ENCODE assay signal across 26 cellular contexts in the genomic region with DNA sequence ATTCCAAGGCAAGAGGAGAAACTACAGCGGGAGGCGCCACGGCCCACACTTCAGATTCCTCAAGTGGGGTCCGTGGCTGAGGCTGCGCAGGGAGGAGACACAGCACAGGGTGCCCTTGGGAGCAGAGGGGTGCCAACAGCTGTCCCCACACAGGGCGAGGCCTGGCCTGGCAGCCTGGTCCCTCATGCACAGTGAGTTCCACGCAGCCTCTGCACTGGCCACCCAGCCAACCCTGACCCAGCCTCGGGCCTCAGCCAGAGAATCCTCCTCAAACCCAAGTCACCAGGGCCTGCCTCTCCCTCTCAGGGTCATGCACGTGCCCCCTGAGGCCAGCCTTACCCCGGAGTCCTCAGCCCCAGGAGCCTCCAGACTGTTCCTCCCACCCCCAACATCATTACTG. TPM values are rescaled to one million over a fixed set of nuclear protein-coding genes. Genes with fewer than 3 reads are reported as not detected.
DNase-seq lines count a peak whose midpoint lies in the region; ATAC-seq and TF ChIP-seq lines count a peak whose summit lies in the region.
"Had no signal": no experiment of that assay in that cellular context is flagged by ENCODE, and none has a peak within 500 bp of the region (broad histone marks: within the 10 kb centered on the region; RNA-seq: fewer than 3 reads in every experiment).

No MANE protein-coding gene starts in this region.

- CTCF ChIA-PET in activated naive CD4-positive, alpha-beta T cell treated with anti-CD3 and anti-CD28 coated beads, Interleukin-2, amount 10 ng/mL, durations not matched to agents 7 days and 5 days (lab: Charles Lee): no interaction called here
- CTCF ChIA-PET in naive thymus-derived CD4-positive, alpha-beta T cell (lab: Charles Lee): no interaction called here

- H3K27me3 Mint-ChIP-seq in activated naive CD4-positive, alpha-beta T cell treated with anti-CD3 and anti-CD28 coated beads, Interleukin-2, amount 10 ng/mL, durations not matched to agents 7 days and 5 days: no peaks in the 10 kb centered on the region
- H3K27me3 Mint-ChIP-seq in chondrocyte (ENCODE audit: low read depth): no peaks in the 10 kb centered on the region
- H3K27me3 Mint-ChIP-seq in naive thymus-derived CD4-positive, alpha-beta T cell: no peaks in the 10 kb centered on the region
- H3K27me3 Mint-ChIP-seq: activated CD4-positive, alpha-beta T cell treated with anti-CD3 and anti-CD28 coated beads for 36 hours; activated naive CD4-positive, alpha-beta T cell treated with anti-CD3 and anti-CD28 coated beads, Interleukin-2, amount 50 U/mL, for 24 hours; natural killer cell treated with Interleukin-12 subunit alpha and Interleukin-12 subunit beta and Interleukin-15 and Interleukin-18, amount 100 ng/mL, for 72 hours; type B pancreatic cell had no signal

- no peaks in the 10 kb centered on the region for H3K9me3 ChIP-seq in naive thymus-derived CD4-positive, alpha-beta T cell (ENCODE audit: control insufficient read depth in 2 of 3, low read length in 3 of 3)
- no peaks in the 10 kb centered on the region for H3K9me3 ChIP-seq in tibial artery
- H3K9me3 ChIP-seq: pancreas, stomach had no signal

- POLR2A ChIA-PET in naive thymus-derived CD4-positive, alpha-beta T cell (lab: Charles Lee): no interaction called here

- DNase-seq in activated naive CD4-positive, alpha-beta T cell treated with anti-CD3 and anti-CD28 coated beads, Interleukin-2, amount 50 U/mL, for 72 hours (ENCODE audit: low spot score in 2 of 2): no peak
- DNase-seq in activated naive CD4-positive, alpha-beta T cell treated with anti-CD3 and anti-CD28 coated beads, Interleukin-2, amount 10 ng/mL, durations not matched to agents 7 days and 5 days: no peak
- DNase-seq in chondrocyte (ENCODE audit: low spot score) (peak; percentile 84), tibial artery (peak in 1 of 2 donors; percentile 67), hypothalamus (lab: John Stamatoyannopoulos, UW) (no peak)
- DNase-seq in naive thymus-derived CD4-positive, alpha-beta T cell: no peak
- DNase-seq: 8988T; activated CD4-positive, alpha-beta T cell treated with anti-CD3 and anti-CD28 coated beads for 36 hours; AML-193; cerebellar nuclear complex; DMS79 treated with DMSO at 0.1 percent for 48 hours; effector CD4-positive, alpha-beta T cell; erythroblast; head of caudate nucleus; KBM-7; midbrain; NCI-H1436 treated with DMSO at 0.1 percent for 48 hours; NCI-H510A treated with DMSO at 0.1 percent for 48 hours; stomach; T-helper 1 cell had no signal

- peaks cover 0 to 9% of the 10 kb centered on the region in 2 donors for H3K4me1 ChIP-seq in naive thymus-derived CD4-positive, alpha-beta T cell (ENCODE audit: control insufficient read depth in 2 of 2, insufficient read depth in 2 of 2, low read length in 2 of 2)
- H3K4me1 ChIP-seq in tibial artery: peaks cover 0 to 80% (median 68%) of the 10 kb centered on the region in 4 donors

- no peak overlapping the region for H3K27ac ChIP-seq in naive thymus-derived CD4-positive, alpha-beta T cell (ENCODE audit: low read depth, low read length)
- H3K27ac ChIP-seq in tibial artery: peak overlapping the region; percentile 68 to 87
- H3K27ac ChIP-seq: pancreas, stomach had no signal

- H3K36me3 ChIP-seq in naive thymus-derived CD4-positive, alpha-beta T cell (ENCODE audit: control insufficient read depth in 2 of 3, insufficient read depth in 3 of 3, low read length in 3 of 3): no peaks in the 10 kb centered on the region
- no peaks in the 10 kb centered on the region for H3K36me3 ChIP-seq in tibial artery
- H3K36me3 ChIP-seq: pancreas, stomach had no signal

- no peaks in the 10 kb centered on the region for H3K9me3 Mint-ChIP-seq in activated naive CD4-positive, alpha-beta T cell treated with anti-CD3 and anti-CD28 coated beads, Interleukin-2, amount 50 U/mL, for 72 hours
- no peaks in the 10 kb centered on the region for H3K9me3 Mint-ChIP-seq in activated naive CD4-positive, alpha-beta T cell treated with anti-CD3 and anti-CD28 coated beads, Interleukin-2, amount 10 ng/mL, durations not matched to agents 7 days and 5 days
- H3K9me3 Mint-ChIP-seq in chondrocyte (ENCODE audit: low read depth): no peaks in the 10 kb centered on the region
- H3K9me3 Mint-ChIP-seq in naive thymus-derived CD4-positive, alpha-beta T cell: no peaks in the 10 kb centered on the region
- H3K9me3 Mint-ChIP-seq: activated naive CD4-positive, alpha-beta T cell treated with anti-CD3 and anti-CD28 coated beads, Interleukin-2, amount 50 U/mL, for 24 hours; type B pancreatic cell had no signal

- H3K27ac Mint-ChIP-seq in activated naive CD4-positive, alpha-beta T cell treated with anti-CD3 and anti-CD28 coated beads, Interleukin-2, amount 50 U/mL, for 72 hours: peak overlapping the region; percentile 32 to 34
- no peak overlapping the region for H3K27ac Mint-ChIP-seq in activated naive CD4-positive, alpha-beta T cell treated with anti-CD3 and anti-CD28 coated beads, Interleukin-2, amount 10 ng/mL, durations not matched to agents 7 days and 5 days
- H3K27ac Mint-ChIP-seq in chondrocyte (ENCODE audit: unreplicated experiment): no peak overlapping the region
- peak overlapping the region in 2 of 9 donors; percentile 44 to 46 for H3K27ac Mint-ChIP-seq in naive thymus-derived CD4-positive, alpha-beta T cell
- H3K27ac Mint-ChIP-seq: activated CD4-positive, alpha-beta T cell treated with anti-CD3 and anti-CD28 coated beads for 36 hours; type B pancreatic cell had no signal

- H3K4me1 Mint-ChIP-seq in activated naive CD4-positive, alpha-beta T cell treated with anti-CD3 and anti-CD28 coated beads, Interleukin-2, amount 10 ng/mL, durations not matched to agents 7 days and 5 days: peaks cover 8% of the 10 kb centered on the region
- peaks cover 38% of the 10 kb centered on the region for H3K4me1 Mint-ChIP-seq in chondrocyte (ENCODE audit: low read depth)
- peaks cover 9 to 71% (median 47%) of the 10 kb centered on the region in 7 donors for H3K4me1 Mint-ChIP-seq in naive thymus-derived CD4-positive, alpha-beta T cell

- H3K4me3 Mint-ChIP-seq in activated naive CD4-positive, alpha-beta T cell treated with anti-CD3 and anti-CD28 coated beads, Interleukin-2, amount 10 ng/mL, durations not matched to agents 7 days and 5 days: no peak overlapping the region
- H3K4me3 Mint-ChIP-seq in chondrocyte (ENCODE audit: unreplicated experiment): no peak overlapping the region
- peak overlapping the region in 2 of 10 donors; percentile 2 to 61 for H3K4me3 Mint-ChIP-seq in naive thymus-derived CD4-positive, alpha-beta T cell
- H3K4me3 Mint-ChIP-seq: activated CD4-positive, alpha-beta T cell treated with anti-CD3 and anti-CD28 coated beads for 36 hours; activated naive CD4-positive, alpha-beta T cell treated with anti-CD3 and anti-CD28 coated beads, Interleukin-2, amount 50 U/mL, for 24 hours; natural killer cell treated with Interleukin-12 subunit alpha and Interleukin-12 subunit beta and Interleukin-15 and Interleukin-18, amount 100 ng/mL, for 72 hours; type B pancreatic cell had no signal

- no peaks in the 10 kb centered on the region for H3K27me3 ChIP-seq in naive thymus-derived CD4-positive, alpha-beta T cell (ENCODE audit: control insufficient read depth in 2 of 2, insufficient read depth in 2 of 2, low read length in 2 of 2)
- no peaks in the 10 kb centered on the region for H3K27me3 ChIP-seq in tibial artery
- H3K27me3 ChIP-seq: pancreas, stomach had no signal

- intact Hi-C loops in naive thymus-derived CD4-positive, alpha-beta T cell (cut with micrococcal nuclease): no loop called here
- intact Hi-C loops in tibial artery (cut with DNase I; ENCODE audit: low total_unique reads): no loop called here

- ATAC-seq in activated naive CD4-positive, alpha-beta T cell treated with anti-CD3 and anti-CD28 coated beads, Interleukin-2, amount 50 U/mL, for 72 hours: no peak
- ATAC-seq in naive thymus-derived CD4-positive, alpha-beta T cell: peak; percentile 26
- ATAC-seq in HG03442 (IDR thresholded peaks at IDR 0.05; ENCODE audit: unreplicated experiment) (no peak), GM19395 (IDR thresholded peaks at IDR 0.05; ENCODE audit: unreplicated experiment) (no peak)
- ATAC-seq: activated CD4-positive, alpha-beta T cell treated with anti-CD3 and anti-CD28 coated beads for 36 hours; pancreas had no signal

- H3K36me3 Mint-ChIP-seq in activated naive CD4-positive, alpha-beta T cell treated with anti-CD3 and anti-CD28 coated beads, Interleukin-2, amount 50 U/mL, for 72 hours: no peaks in the 10 kb centered on the region
- H3K36me3 Mint-ChIP-seq in activated naive CD4-positive, alpha-beta T cell treated with anti-CD3 and anti-CD28 coated beads, Interleukin-2, amount 10 ng/mL, durations not matched to agents 7 days and 5 days: no peaks in the 10 kb centered on the region
- no peaks in the 10 kb centered on the region for H3K36me3 Mint-ChIP-seq in chondrocyte (ENCODE audit: low read depth)
- peaks cover 0 to 6% (median 0%) of the 10 kb centered on the region in 5 donors for H3K36me3 Mint-ChIP-seq in naive thymus-derived CD4-positive, alpha-beta T cell
- H3K36me3 Mint-ChIP-seq: activated naive CD4-positive, alpha-beta T cell treated with anti-CD3 and anti-CD28 coated beads, Interleukin-2, amount 50 U/mL, for 24 hours; natural killer cell treated with Interleukin-12 subunit alpha and Interleukin-12 subunit beta and Interleukin-15 and Interleukin-18, amount 100 ng/mL, for 72 hours had no signal

- TF ChIP-seq CTCF in chondrocyte (IDR thresholded peaks at IDR 0.05) (no peak), tibial artery (IDR thresholded peaks at IDR 0.05) (no peak)

- H3K4me3 ChIP-seq in naive thymus-derived CD4-positive, alpha-beta T cell (ENCODE audit: low read length): no peak overlapping the region
- H3K4me3 ChIP-seq in tibial artery: no peak overlapping the region
- H3K4me3 ChIP-seq: pancreas, stomach had no signal

RNA-seq across cellular contexts. Expression of gene MOB2, which starts 22.4 kb away (rescaled TPM):
- 10 to 100 TPM; 17.7 to 23.2 TPM for total RNA-seq in activated naive CD4-positive, alpha-beta T cell treated with anti-CD3 and anti-CD28 coated beads, Interleukin-2, amount 50 U/mL, for 72 hours
- total RNA-seq in chondrocyte: 24.9 to 28.0 TPM (median 26.9 TPM) in 3 replicates
- total RNA-seq in naive thymus-derived CD4-positive, alpha-beta T cell: 10 to 100 TPM; 38.4 to 59.8 (median 51.2) TPM
- 10 to 100 TPM; 37.6 to 53.8 TPM for polyA plus RNA-seq in naive thymus-derived CD4-positive, alpha-beta T cell

Comparison
In these comparisons a context has a peak if more than half of its experiments do, and no peak if none do; other contexts are left out.
1. H3K27ac Mint-ChIP-seq: peak in activated naive CD4-positive, alpha-beta T cell treated with anti-CD3 and anti-CD28 coated beads, Interleukin-2, amount 50 U/mL, for 72 hours (2 of 2); none in activated naive CD4-positive, alpha-beta T cell treated with anti-CD3 and anti-CD28 coated beads, Interleukin-2, amount 10 ng/mL, durations not matched to agents 7 days and 5 days (single experiment) and chondrocyte (single experiment).